1 cellular context compared by ENCODE assay signal in the genomic region with DNA sequence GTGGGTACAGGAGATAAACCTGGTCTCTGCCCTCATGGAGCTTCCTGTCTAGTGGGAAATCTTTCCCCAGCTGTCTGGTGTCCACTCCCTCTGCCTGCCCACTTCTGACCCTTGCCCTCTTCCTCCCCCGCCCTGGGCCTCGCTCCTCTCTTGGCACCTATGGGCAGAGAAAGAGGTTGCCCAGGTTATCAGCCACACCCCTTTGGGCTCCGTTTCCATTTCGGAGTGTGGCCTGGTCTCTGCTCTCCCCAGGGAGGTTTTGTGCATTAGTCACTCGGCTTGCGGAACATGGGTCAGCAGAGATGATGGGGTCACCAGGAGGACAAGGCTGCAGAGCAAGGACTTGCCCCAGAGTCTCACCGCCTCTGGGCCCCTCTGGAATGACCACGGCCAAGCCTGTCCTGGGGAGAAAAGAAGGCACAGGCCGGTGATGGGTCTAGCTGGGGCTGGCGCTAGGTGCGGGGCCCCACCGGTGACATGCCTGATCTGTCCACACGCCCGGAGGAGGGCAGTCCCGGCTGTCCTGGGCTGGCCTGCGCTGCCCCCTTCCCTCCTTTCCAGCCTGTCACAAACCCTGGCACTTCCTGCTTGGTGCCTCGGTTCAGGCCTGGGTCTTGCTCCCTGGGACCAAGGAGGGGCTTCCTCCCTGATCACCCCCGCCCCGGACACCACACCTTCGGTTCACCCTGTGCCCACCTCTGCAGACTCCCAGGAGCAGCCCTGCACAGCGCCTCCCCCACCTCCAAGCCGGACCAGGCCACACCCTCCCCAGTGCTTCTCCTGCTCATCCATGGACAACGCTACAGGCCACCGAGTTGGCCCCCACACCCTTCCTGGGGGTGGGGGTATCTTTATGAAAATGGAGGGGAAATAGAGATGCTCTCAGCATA.
TF ChIP-seq lines count a peak whose summit lies in the region.

No MANE protein-coding gene starts in this region.

TF ChIP-seq in GM23338, 12 proteins besides CTCF, POLR2A, EP300 and RAD21:
- TF ChIP-seq, protein P1, sequence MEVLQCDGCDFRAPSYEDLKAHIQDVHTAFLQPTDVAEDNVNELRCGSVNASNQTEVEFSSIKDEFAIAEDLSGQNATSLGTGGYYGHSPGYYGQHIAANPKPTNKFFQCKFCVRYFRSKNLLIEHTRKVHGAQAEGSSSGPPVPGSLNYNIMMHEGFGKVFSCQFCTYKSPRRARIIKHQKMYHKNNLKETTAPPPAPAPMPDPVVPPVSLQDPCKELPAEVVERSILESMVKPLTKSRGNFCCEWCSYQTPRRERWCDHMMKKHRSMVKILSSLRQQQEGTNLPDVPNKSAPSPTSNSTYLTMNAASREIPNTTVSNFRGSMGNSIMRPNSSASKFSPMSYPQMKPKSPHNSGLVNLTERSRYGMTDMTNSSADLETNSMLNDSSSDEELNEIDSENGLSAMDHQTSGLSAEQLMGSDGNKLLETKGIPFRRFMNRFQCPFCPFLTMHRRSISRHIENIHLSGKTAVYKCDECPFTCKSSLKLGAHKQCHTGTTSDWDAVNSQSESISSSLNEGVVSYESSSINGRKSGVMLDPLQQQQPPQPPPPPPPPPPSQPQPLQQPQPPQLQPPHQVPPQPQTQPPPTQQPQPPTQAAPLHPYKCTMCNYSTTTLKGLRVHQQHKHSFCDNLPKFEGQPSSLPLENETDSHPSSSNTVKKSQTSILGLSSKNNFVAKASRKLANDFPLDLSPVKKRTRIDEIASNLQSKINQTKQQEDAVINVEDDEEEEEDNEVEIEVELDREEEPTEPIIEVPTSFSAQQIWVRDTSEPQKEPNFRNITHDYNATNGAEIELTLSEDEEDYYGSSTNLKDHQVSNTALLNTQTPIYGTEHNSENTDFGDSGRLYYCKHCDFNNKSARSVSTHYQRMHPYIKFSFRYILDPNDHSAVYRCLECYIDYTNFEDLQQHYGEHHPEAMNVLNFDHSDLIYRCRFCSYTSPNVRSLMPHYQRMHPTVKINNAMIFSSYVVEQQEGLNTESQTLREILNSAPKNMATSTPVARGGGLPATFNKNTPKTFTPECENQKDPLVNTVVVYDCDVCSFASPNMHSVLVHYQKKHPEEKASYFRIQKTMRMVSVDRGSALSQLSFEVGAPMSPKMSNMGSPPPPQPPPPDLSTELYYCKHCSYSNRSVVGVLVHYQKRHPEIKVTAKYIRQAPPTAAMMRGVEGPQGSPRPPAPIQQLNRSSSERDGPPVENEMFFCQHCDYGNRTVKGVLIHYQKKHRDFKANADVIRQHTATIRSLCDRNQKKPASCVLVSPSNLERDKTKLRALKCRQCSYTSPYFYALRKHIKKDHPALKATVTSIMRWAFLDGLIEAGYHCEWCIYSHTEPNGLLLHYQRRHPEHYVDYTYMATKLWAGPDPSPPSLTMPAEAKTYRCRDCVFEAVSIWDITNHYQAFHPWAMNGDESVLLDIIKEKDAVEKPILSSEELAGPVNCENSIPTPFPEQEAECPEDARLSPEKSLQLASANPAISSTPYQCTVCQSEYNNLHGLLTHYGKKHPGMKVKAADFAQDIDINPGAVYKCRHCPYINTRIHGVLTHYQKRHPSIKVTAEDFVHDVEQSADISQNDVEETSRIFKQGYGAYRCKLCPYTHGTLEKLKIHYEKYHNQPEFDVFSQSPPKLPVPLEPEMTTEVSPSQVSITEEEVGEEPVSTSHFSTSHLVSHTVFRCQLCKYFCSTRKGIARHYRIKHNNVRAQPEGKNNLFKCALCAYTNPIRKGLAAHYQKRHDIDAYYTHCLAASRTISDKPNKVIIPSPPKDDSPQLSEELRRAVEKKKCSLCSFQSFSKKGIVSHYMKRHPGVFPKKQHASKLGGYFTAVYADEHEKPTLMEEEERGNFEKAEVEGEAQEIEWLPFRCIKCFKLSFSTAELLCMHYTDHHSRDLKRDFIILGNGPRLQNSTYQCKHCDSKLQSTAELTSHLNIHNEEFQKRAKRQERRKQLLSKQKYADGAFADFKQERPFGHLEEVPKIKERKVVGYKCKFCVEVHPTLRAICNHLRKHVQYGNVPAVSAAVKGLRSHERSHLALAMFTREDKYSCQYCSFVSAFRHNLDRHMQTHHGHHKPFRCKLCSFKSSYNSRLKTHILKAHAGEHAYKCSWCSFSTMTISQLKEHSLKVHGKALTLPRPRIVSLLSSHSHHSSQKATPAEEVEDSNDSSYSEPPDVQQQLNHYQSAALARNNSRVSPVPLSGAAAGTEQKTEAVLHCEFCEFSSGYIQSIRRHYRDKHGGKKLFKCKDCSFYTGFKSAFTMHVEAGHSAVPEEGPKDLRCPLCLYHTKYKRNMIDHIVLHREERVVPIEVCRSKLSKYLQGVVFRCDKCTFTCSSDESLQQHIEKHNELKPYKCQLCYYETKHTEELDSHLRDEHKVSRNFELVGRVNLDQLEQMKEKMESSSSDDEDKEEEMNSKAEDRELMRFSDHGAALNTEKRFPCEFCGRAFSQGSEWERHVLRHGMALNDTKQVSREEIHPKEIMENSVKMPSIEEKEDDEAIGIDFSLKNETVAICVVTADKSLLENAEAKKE (CRISPR knock-in tag; IDR thresholded peaks at IDR 0.05) = no peak
- TF ChIP-seq, protein P2, sequence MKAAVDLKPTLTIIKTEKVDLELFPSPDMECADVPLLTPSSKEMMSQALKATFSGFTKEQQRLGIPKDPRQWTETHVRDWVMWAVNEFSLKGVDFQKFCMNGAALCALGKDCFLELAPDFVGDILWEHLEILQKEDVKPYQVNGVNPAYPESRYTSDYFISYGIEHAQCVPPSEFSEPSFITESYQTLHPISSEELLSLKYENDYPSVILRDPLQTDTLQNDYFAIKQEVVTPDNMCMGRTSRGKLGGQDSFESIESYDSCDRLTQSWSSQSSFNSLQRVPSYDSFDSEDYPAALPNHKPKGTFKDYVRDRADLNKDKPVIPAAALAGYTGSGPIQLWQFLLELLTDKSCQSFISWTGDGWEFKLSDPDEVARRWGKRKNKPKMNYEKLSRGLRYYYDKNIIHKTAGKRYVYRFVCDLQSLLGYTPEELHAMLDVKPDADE (IDR thresholded peaks at IDR 0.05) = no peak
- TF ChIP-seq JUNB (IDR thresholded peaks at IDR 0.05; ENCODE audit: unreplicated experiment) = no peak
- no peak for TF ChIP-seq ZNF331 (CRISPR knock-in tag; IDR thresholded peaks at IDR 0.05; ENCODE audit: low read depth)
- TF ChIP-seq, protein P3, sequence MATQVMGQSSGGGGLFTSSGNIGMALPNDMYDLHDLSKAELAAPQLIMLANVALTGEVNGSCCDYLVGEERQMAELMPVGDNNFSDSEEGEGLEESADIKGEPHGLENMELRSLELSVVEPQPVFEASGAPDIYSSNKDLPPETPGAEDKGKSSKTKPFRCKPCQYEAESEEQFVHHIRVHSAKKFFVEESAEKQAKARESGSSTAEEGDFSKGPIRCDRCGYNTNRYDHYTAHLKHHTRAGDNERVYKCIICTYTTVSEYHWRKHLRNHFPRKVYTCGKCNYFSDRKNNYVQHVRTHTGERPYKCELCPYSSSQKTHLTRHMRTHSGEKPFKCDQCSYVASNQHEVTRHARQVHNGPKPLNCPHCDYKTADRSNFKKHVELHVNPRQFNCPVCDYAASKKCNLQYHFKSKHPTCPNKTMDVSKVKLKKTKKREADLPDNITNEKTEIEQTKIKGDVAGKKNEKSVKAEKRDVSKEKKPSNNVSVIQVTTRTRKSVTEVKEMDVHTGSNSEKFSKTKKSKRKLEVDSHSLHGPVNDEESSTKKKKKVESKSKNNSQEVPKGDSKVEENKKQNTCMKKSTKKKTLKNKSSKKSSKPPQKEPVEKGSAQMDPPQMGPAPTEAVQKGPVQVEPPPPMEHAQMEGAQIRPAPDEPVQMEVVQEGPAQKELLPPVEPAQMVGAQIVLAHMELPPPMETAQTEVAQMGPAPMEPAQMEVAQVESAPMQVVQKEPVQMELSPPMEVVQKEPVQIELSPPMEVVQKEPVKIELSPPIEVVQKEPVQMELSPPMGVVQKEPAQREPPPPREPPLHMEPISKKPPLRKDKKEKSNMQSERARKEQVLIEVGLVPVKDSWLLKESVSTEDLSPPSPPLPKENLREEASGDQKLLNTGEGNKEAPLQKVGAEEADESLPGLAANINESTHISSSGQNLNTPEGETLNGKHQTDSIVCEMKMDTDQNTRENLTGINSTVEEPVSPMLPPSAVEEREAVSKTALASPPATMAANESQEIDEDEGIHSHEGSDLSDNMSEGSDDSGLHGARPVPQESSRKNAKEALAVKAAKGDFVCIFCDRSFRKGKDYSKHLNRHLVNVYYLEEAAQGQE (IDR thresholded peaks at IDR 0.05; ENCODE audit: unreplicated experiment) = no peak
- no peak for TF ChIP-seq POLR2AphosphoS5 (IDR thresholded peaks at IDR 0.05; ENCODE audit: low read depth)
- no peak for TF ChIP-seq NANOG (IDR thresholded peaks at IDR 0.05; ENCODE audit: borderline replicate concordance)
- no peak for TF ChIP-seq STAT1 (IDR thresholded peaks at IDR 0.05; ENCODE audit: unreplicated experiment)
TF ChIP-seq in GM23338: peak in this region for 0.
